ENCODE assay signal across 9 cellular contexts in genomic region chr20:44187054-44187762, GRCh38. TPM values are rescaled to one million over a fixed set of nuclear protein-coding genes. Genes with fewer than 3 reads are reported as not detected.
A peak's percentile ranks its signal among the peaks of the same experiment; 100 is the strongest.
DNase-seq lines count a peak whose midpoint lies in the region; ATAC-seq and TF ChIP-seq lines count a peak whose summit lies in the region.
"Had no signal": no experiment of that assay in that cellular context is flagged by ENCODE, and none has a peak within 500 bp of the region (broad histone marks: within the 10 kb centered on the region; RNA-seq: fewer than 3 reads in every experiment).

JPH2 (minus strand) TSS chr20:44187188; CDS start chr20:44186705, 483 bp downstream.

- H3K27me3 ChIP-seq in neural progenitor cell, result peaks cover 25% of the 10 kb centered on the region

- H3F3A ChIP-seq in neural progenitor cell (ENCODE audit: low read depth), result peaks cover 4% of the 10 kb centered on the region

- H3K27me3 Mint-ChIP-seq in neural progenitor cell (ENCODE audit: insufficient read depth, low read depth), result peaks cover 3% of the 10 kb centered on the region

- H3K27ac ChIP-seq in SK-N-MC, result no peak within 1 kb of the TSS
- H3K27ac ChIP-seq in neural progenitor cell, result no peak within 1 kb of the TSS

- no peaks in the 10 kb centered on the region for H3K9me3 Mint-ChIP-seq in neural progenitor cell
- H3K9me3 Mint-ChIP-seq: natural killer cell had no signal

- H3K79me2 ChIP-seq in neural progenitor cell (ENCODE audit: low read depth), result no peaks in the 10 kb centered on the region

- peak within 1 kb of the TSS; percentile 88 for H3K4me2 ChIP-seq in neural progenitor cell

- no peaks in the 10 kb centered on the region for H3K4me1 ChIP-seq in neural progenitor cell

- peaks cover 20% of the 10 kb centered on the region for H3K4me1 Mint-ChIP-seq in neural progenitor cell
- H3K4me1 Mint-ChIP-seq: natural killer cell had no signal

- no peak for TF ChIP-seq CTCF in fibroblast of the aortic adventitia (IDR thresholded peaks at IDR 0.05; ENCODE audit: insufficient read depth, low read length)
- no peak for TF ChIP-seq CTCF in neural progenitor cell (IDR thresholded peaks at IDR 0.05)

- peak within 1 kb of the TSS; percentile 83 for H2AFZ ChIP-seq in neural progenitor cell (replicated peaks)

- H3K9ac ChIP-seq in SK-N-MC (ENCODE audit: insufficient read length) (peak within 1 kb of the TSS; percentile 37), neural progenitor cell (no peak within 1 kb of the TSS)

- no peaks in the 10 kb centered on the region for H4K20me1 ChIP-seq in neural progenitor cell (ENCODE audit: low read depth)

- DNase-seq in ELF-1 (ENCODE audit: low read depth, low spot score), result peak; percentile 91
- DNase-seq in SK-N-MC (ENCODE audit: low read depth, low spot score), result no peak
- DNase-seq in fibroblast of the aortic adventitia (ENCODE audit: low read depth), result peak; percentile 63
- peak; percentile 59 for DNase-seq in neural progenitor cell (ENCODE audit: low spot score)
- DNase-seq in NCI-H748 treated with DMSO at 0.1 percent for 48 hours (lab: John Stamatoyannopoulos, UW), result no peak
- DNase-seq: natural killer cell had no signal

- peak within 1 kb of the TSS; percentile 35 for H3K27ac Mint-ChIP-seq in neural progenitor cell
- H3K27ac Mint-ChIP-seq: natural killer cell had no signal

- no peaks in the 10 kb centered on the region for H3K36me3 Mint-ChIP-seq in neural progenitor cell
- H3K36me3 Mint-ChIP-seq: natural killer cell had no signal

- H3K4me3 ChIP-seq in SK-N-MC (0 out of 2 replicates have a peak within 1 kb of the TSS, but pooled peaks have one; percentile 14), fibroblast of the aortic adventitia (ENCODE audit: low read depth, low read length) (peak within 1 kb of the TSS; percentile 54), neural progenitor cell (peak within 1 kb of the TSS; percentile 47)

- no peaks in the 10 kb centered on the region for H3K9me3 ChIP-seq in SK-N-MC (ENCODE audit: low read depth, low read length)
- no peaks in the 10 kb centered on the region for H3K9me3 ChIP-seq in neural progenitor cell (ENCODE audit: low read depth)

- H3K4me3 Mint-ChIP-seq in neural progenitor cell, result peak within 1 kb of the TSS; percentile 67
- H3K4me3 Mint-ChIP-seq: natural killer cell had no signal

- ATAC-seq in GM18502 (IDR thresholded peaks at IDR 0.05; ENCODE audit: poor library complexity, unreplicated experiment) (no peak), GM21381 (IDR thresholded peaks at IDR 0.05; ENCODE audit: unreplicated experiment) (no peak)
- ATAC-seq in activated CD4-positive, CD25-positive, alpha-beta regulatory T cell treated with anti-CD3 and anti-CD28 coated beads, Interleukin-2, amount 50 U/mL, for 24 hours, result no peak

- H3K36me3 ChIP-seq in SK-N-MC (ENCODE audit: insufficient read depth, low read length) (no peaks in the 10 kb centered on the region), neural progenitor cell (no peaks in the 10 kb centered on the region)

RNA-seq across cellular contexts. Expression of gene JPH2, which starts in this region (rescaled TPM):
- total RNA-seq in fibroblast of the aortic adventitia (ENCODE audit: low replicate concordance) (under 0.01 and 0.82 TPM in 2 replicates), neural progenitor cell (ENCODE audit: low replicate concordance) (not detected in 2 replicates)
- total RNA-seq: natural killer cell had no signal

Comparison
In these comparisons a context has a peak if more than half of its experiments do, and no peak if none do; other contexts are left out.
1. Peak in DNase-seq and H3K4me3 ChIP-seq in fibroblast of the aortic adventitia; RNA of the gene not detected or under 1 TPM.
2. Peak in DNase-seq, H3K4me3 ChIP-seq and H3K4me2 ChIP-seq in neural progenitor cell; RNA of the gene not detected or under 1 TPM.